Comparison of ENCODE assay signal across 8 cellular contexts in genomic region chr4:76430519-76431388, GRCh38. TPM values are rescaled to one million over a fixed set of nuclear protein-coding genes. Genes with fewer than 3 reads are reported as not detected.
A peak's percentile ranks its signal among the peaks of the same experiment; 100 is the strongest.
DNase-seq lines count a peak whose midpoint lies in the region; ATAC-seq and TF ChIP-seq lines count a peak whose summit lies in the region.

No MANE protein-coding gene starts in this region.

- H4K20me1 ChIP-seq in SU-DHL-6 (ENCODE audit: low read depth, low read length), result no peaks in the 10 kb centered on the region

- H3K36me3 ChIP-seq in SU-DHL-6 (ENCODE audit: low read length), result no peaks in the 10 kb centered on the region
- H3K36me3 ChIP-seq in skeletal muscle satellite cell (ENCODE audit: insufficient read depth, low read length), result no peaks in the 10 kb centered on the region

- H3K9me2 ChIP-seq in SU-DHL-6 (replicated peaks; ENCODE audit: insufficient read depth, low read length), result no peaks in the 10 kb centered on the region

- DNase-seq in SIG-M5 treated with dmso at 0.1 percent for 504 hours (lab: John Stamatoyannopoulos, UW; ENCODE audit: unreplicated experiment) (peak; percentile 37), SIG-M5 (lab: John Stamatoyannopoulos, UW) (no peak), M059J (ENCODE audit: low read depth) (peak; percentile 58), foreskin keratinocyte (peak in 1 of 2 donors; percentile 39)
- no peak for DNase-seq in stimulated activated CD4-positive, alpha-beta T cell treated with anti-CD3 and anti-CD28 coated beads, Interleukin-2, amount 100 ng/mL, for 48 hours

- ATAC-seq in foreskin keratinocyte (no peak), HG03045 (IDR thresholded peaks at IDR 0.05; ENCODE audit: unreplicated experiment) (no peak)

- no peaks in the 10 kb centered on the region for H3K79me2 ChIP-seq in SU-DHL-6 (ENCODE audit: insufficient read depth, low read length)

- H3K27ac ChIP-seq in SU-DHL-6 (ENCODE audit: low read depth, low read length) (no peak overlapping the region), foreskin keratinocyte (no peak overlapping the region)

- TF ChIP-seq CTCF in SU-DHL-6 (IDR thresholded peaks at IDR 0.05; ENCODE audit: insufficient read depth, low read length, poor library complexity, severe bottlenecking) (peak; percentile 16), foreskin keratinocyte (conservative IDR thresholded peaks at IDR 0.05) (peak; percentile 90)

- no peak overlapping the region for H2AFZ ChIP-seq in SU-DHL-6 (ENCODE audit: low read depth, low read length, severe bottlenecking)

- H3K9ac ChIP-seq in SU-DHL-6 (ENCODE audit: low read length) (no peak overlapping the region), skeletal muscle satellite cell (ENCODE audit: low read depth, low read length) (peak overlapping the region; percentile 24)

- H3K4me3 ChIP-seq in SU-DHL-6 (ENCODE audit: insufficient read depth, low read length, poor library complexity, severe bottlenecking), result no peak overlapping the region
- H3K4me3 ChIP-seq in skeletal muscle satellite cell (ENCODE audit: low read length), result peak overlapping the region; percentile 53

- H3F3A ChIP-seq in SU-DHL-6 (ENCODE audit: insufficient read depth), result no peaks in the 10 kb centered on the region

- H3K9me3 ChIP-seq in SU-DHL-6 (ENCODE audit: insufficient read depth, low read length), result no peaks in the 10 kb centered on the region
- no peaks in the 10 kb centered on the region for H3K9me3 ChIP-seq in skeletal muscle satellite cell (replicated peaks; ENCODE audit: low read length)

- H3K4me2 ChIP-seq in SU-DHL-6 (ENCODE audit: low read depth, low read length, poor library complexity, severe bottlenecking) (no peak overlapping the region), skeletal muscle satellite cell (ENCODE audit: low read length) (peak overlapping the region; percentile 66)

- H3K4me1 ChIP-seq in foreskin keratinocyte (peaks cover 8% of the 10 kb centered on the region), skeletal muscle satellite cell (ENCODE audit: control insufficient read depth, insufficient read depth, low read length) (no peaks in the 10 kb centered on the region)

- no peaks in the 10 kb centered on the region for H3K27me3 ChIP-seq in SU-DHL-6 (ENCODE audit: low read length)
- H3K27me3 ChIP-seq in foreskin keratinocyte, result no peaks in the 10 kb centered on the region
- peaks cover 4% of the 10 kb centered on the region for H3K27me3 ChIP-seq in skeletal muscle satellite cell (ENCODE audit: control insufficient read depth, insufficient read depth, low read length)

RNA-seq across cellular contexts. Expression of gene SHROOM3, which starts 4.3 kb away (rescaled TPM):
- 12.9 and 15.7 TPM in 2 replicates for total RNA-seq in M059J (2014; rRNA removed; shearing (Covaris generic))
- total RNA-seq in foreskin keratinocyte, result 18.3 and 22.8 TPM in 2 replicates
- polyA plus RNA-seq in foreskin keratinocyte, result 3.0 and 3.1 TPM in 2 replicates
- total RNA-seq in skeletal muscle satellite cell (2012; rRNA removed), result 0.51 and 2.0 TPM in 2 replicates

RNA-seq across cellular contexts. Expression of gene CCDC158, which starts 9.8 kb away (rescaled TPM):
- total RNA-seq in M059J (2014; rRNA removed; shearing (Covaris generic)), result not detected in 2 replicates
- not detected in 2 replicates for total RNA-seq in foreskin keratinocyte
- polyA plus RNA-seq in foreskin keratinocyte, result not detected in 2 replicates
- total RNA-seq in skeletal muscle satellite cell (2012; rRNA removed), result not detected in 2 replicates

Comparison
In these comparisons a context has a peak if more than half of its experiments do, and no peak if none do; other contexts are left out.
1. DNase-seq: peak in SIG-M5 treated with dmso at 0.1 percent for 504 hours (single experiment) and M059J (single experiment); none in SIG-M5 (single experiment) and stimulated activated CD4-positive, alpha-beta T cell treated with anti-CD3 and anti-CD28 coated beads, Interleukin-2, amount 100 ng/mL, for 48 hours (0 of 2).